19 cellular contexts compared by ENCODE assay signal in the genomic region with DNA sequence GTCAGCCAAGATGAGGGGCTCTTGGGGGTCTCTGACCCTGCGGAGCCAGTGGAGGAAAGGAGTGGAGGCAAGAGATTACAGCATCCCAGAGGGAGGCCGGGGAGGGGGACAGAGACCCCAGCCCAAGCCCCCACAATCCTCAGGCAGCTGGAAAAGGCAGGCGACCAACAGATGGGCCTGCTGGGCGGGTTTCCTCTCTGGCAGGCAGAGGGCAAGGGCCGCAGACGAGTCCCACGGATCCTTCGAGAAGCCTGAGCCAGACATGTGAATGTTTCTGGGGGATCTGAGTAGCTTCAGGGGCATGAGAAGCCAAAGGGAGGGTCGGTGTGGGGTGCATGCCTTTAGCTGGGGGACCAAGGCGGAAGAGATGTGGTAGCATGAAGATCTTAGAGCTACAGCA. TPM values are rescaled to one million over a fixed set of nuclear protein-coding genes. Genes with fewer than 3 reads are reported as not detected.
"Had no signal": no experiment of that assay in that cellular context is flagged by ENCODE, and none has a peak within 500 bp of the region (broad histone marks: within the 10 kb centered on the region; RNA-seq: fewer than 3 reads in every experiment).

No MANE protein-coding gene starts in this region.

- H3K4me3 Mint-ChIP-seq: activated naive CD8-positive, alpha-beta T cell; dendritic cell treated with granulocyte-macrophage colony-stimulating factor and Interleukin-4, amounts not matched to agents 40 ng/mL and 50 ng/mL, for 4 days; stimulated activated naive B cell treated with anti-CD40 and anti-IgM and Interleukin-4, amounts not matched to agents 10 μg/mL and 1 μg/mL and 100 μg/mL, for 72 hours had no signal

- H2AFZ ChIP-seq: parathyroid adenoma had no signal

- H3K4me3 ChIP-seq: esophagus squamous epithelium, spleen had no signal

- H3K27ac Mint-ChIP-seq: dendritic cell treated with granulocyte-macrophage colony-stimulating factor and Interleukin-4, amounts not matched to agents 40 ng/mL and 50 ng/mL, for 4 days; stimulated activated naive B cell treated with anti-CD40 and anti-IgM and Interleukin-4, amounts not matched to agents 10 μg/mL and 1 μg/mL and 100 μg/mL, for 72 hours had no signal

- H3K9me3 Mint-ChIP-seq: dendritic cell treated with granulocyte-macrophage colony-stimulating factor and Interleukin-4, amounts not matched to agents 40 ng/mL and 50 ng/mL, for 4 days; immature natural killer cell; naive thymus-derived CD4-positive, alpha-beta T cell; stimulated activated naive B cell treated with anti-CD40 and anti-IgM and Interleukin-4, amounts not matched to agents 10 μg/mL and 1 μg/mL and 100 μg/mL, for 72 hours had no signal

- H3K27ac ChIP-seq: esophagus squamous epithelium, neutrophil, parathyroid adenoma, spleen had no signal

- ATAC-seq: naive thymus-derived CD4-positive, alpha-beta T cell; stimulated activated naive B cell treated with anti-CD40 and anti-IgM and Interleukin-4, amounts not matched to agents 10 μg/mL and 1 μg/mL and 100 μg/mL, for 72 hours had no signal

- H3K9ac ChIP-seq: parathyroid adenoma had no signal

- H3K36me3 ChIP-seq: esophagus squamous epithelium, neutrophil, spleen had no signal

- DNase-seq: activated CD4-positive, CD25-positive, alpha-beta regulatory T cell; activated CD8-positive, alpha-beta memory T cell treated with anti-CD3 and anti-CD28 coated beads for 24 hours; activated CD8-positive, alpha-beta memory T cell treated with anti-CD3 and anti-CD28 coated beads, Interleukin-2, amount 50 U/mL, for 48 hours; activated gamma-delta T cell treated with Interleukin-2 at 50 U/mL for 16 hours; activated T-cell treated with anti-CD3 and anti-CD28 coated beads, Interleukin-2, amount 50 U/mL, for 48 hours; effector CD8-positive, alpha-beta T cell; esophagus squamous epithelium; immature natural killer cell; kidney glomerular epithelial cell; mesenchymal stem cell; naive thymus-derived CD4-positive, alpha-beta T cell; spleen; stimulated activated CD4-positive, alpha-beta T cell treated with anti-CD3 and anti-CD28 coated beads, Interleukin-4, amount 100 ng/mL, for 4 hours; stimulated activated naive B cell treated with anti-CD40 and anti-IgM and Interleukin-4, amounts not matched to agents 10 μg/mL and 1 μg/mL and 100 μg/mL, for 72 hours; T1000 had no signal

- H3K9me3 ChIP-seq: esophagus squamous epithelium, neutrophil, spleen had no signal

- H3K4me1 ChIP-seq: parathyroid adenoma had no signal

- H3K27me3 Mint-ChIP-seq: activated naive CD8-positive, alpha-beta T cell had no signal

- H3K79me2 ChIP-seq: parathyroid adenoma had no signal

- H3K36me3 Mint-ChIP-seq: activated naive CD8-positive, alpha-beta T cell; immature natural killer cell; naive thymus-derived CD4-positive, alpha-beta T cell; stimulated activated naive B cell treated with anti-CD40 and anti-IgM and Interleukin-4, amounts not matched to agents 10 μg/mL and 1 μg/mL and 100 μg/mL, for 72 hours had no signal

RNA-seq across cellular contexts. Expression of gene PLEKHA6, which starts 2.1 kb away (rescaled TPM):
- polyA plus RNA-seq: immature natural killer cell had no signal
